ENCODE assay signal across 14 cellular contexts in the genomic region with DNA sequence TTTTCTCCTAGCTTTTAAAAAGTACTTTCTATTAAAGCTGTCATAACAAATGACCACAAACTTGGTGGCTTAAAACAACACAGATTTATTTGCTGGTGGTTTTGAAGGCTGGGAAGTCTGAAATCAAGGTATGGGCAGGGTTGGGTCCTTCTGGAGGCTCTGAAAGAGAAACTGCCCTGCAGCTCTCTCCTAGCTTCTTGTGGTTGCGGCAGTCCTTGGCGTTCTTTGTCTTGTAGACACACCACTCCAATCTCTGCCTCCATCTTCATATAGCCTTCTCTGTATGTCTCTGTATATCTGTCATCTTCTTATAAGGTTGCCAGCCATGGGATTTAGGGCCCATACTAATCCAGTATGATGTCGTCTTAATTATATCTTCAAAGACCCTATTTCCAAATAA.
"Had no signal": no experiment of that assay in that cellular context is flagged by ENCODE, and none has a peak within 500 bp of the region (broad histone marks: within the 10 kb centered on the region; RNA-seq: fewer than 3 reads in every experiment).

No MANE protein-coding gene starts in this region.

- H3K27ac ChIP-seq: pancreas had no signal

- H3K9me3 Mint-ChIP-seq: activated T-helper 17 cell treated with anti-CD3 and anti-CD28 coated beads, Interleukin-2, amount 50 U/mL, for 72 hours; immature natural killer cell; naive thymus-derived CD8-positive, alpha-beta T cell; T-cell had no signal

- DNase-seq: activated CD4-positive, alpha-beta T cell treated with anti-CD3 and anti-CD28 coated beads, Interleukin-2, amount 50 U/mL, for 1 hour; activated naive CD4-positive, alpha-beta T cell treated with Interleukin-2 at 50 U/mL for 16 hours; aorta; immature natural killer cell; left colon; naive thymus-derived CD8-positive, alpha-beta T cell; pancreas; SK-N-SH; stimulated activated CD4-positive, alpha-beta T cell treated with anti-CD3 and anti-CD28 coated beads, Interleukin-4, amount 100 ng/mL, for 1 hour; stimulated activated naive CD4-positive, alpha-beta T cell; T-cell; T-helper 9 cell had no signal

- H3K4me1 Mint-ChIP-seq: activated T-helper 17 cell treated with anti-CD3 and anti-CD28 coated beads, Interleukin-2, amount 50 U/mL, for 72 hours had no signal

- FAIRE-seq: bronchial epithelial cell, pancreas had no signal

- H3K4me3 Mint-ChIP-seq: activated T-helper 17 cell treated with anti-CD3 and anti-CD28 coated beads, Interleukin-2, amount 50 U/mL, for 72 hours; immature natural killer cell; naive thymus-derived CD8-positive, alpha-beta T cell; T-cell had no signal

- H3K36me3 Mint-ChIP-seq: naive thymus-derived CD8-positive, alpha-beta T cell; T-cell had no signal

- H3K27ac Mint-ChIP-seq: activated T-helper 17 cell treated with anti-CD3 and anti-CD28 coated beads, Interleukin-2, amount 50 U/mL, for 72 hours; immature natural killer cell; naive thymus-derived CD8-positive, alpha-beta T cell; T-cell had no signal
